In genomic region chr17:49861150-49861884, GRCh38 we compare ENCODE assay signal across 9 cellular contexts. TPM values are rescaled to one million over a fixed set of nuclear protein-coding genes. Genes with fewer than 3 reads are reported as not detected.
DNase-seq lines count a peak whose midpoint lies in the region; ATAC-seq, FAIRE-seq and TF ChIP-seq lines count a peak whose summit lies in the region.
"Had no signal": no experiment of that assay in that cellular context is flagged by ENCODE, and none has a peak within 500 bp of the region (broad histone marks: within the 10 kb centered on the region; RNA-seq: fewer than 3 reads in every experiment).

No MANE protein-coding gene starts in this region.

- H3K79me2 ChIP-seq in hepatocyte = no peaks in the 10 kb centered on the region

- no peaks in the 10 kb centered on the region for H4K20me1 ChIP-seq in hepatocyte (ENCODE audit: insufficient read depth, poor library complexity, severe bottlenecking)

- no peak overlapping the region for H2AFZ ChIP-seq in hepatocyte

- H3K9me3 ChIP-seq in hepatocyte (ENCODE audit: low read depth) = no peaks in the 10 kb centered on the region

- DNase-seq in DMS114 treated with DMSO at 0.1 percent for 48 hours (lab: John Stamatoyannopoulos, UW; ENCODE audit: unreplicated experiment) (peak; percentile 30), HTR-8/SVneo (ENCODE audit: insufficient read length, low spot score) (peak; percentile 89), SW 1271 (lab: John Stamatoyannopoulos, UW) (peak; percentile 12 to 38), hepatocyte (ENCODE audit: low spot score) (peak; percentile 84)
- DNase-seq in activated naive CD8-positive, alpha-beta T cell treated with anti-CD3 and anti-CD28 coated beads, Interleukin-2, amount 50 U/mL, for 16 hours (ENCODE audit: low read depth, low spot score) = peak; percentile 29
- DNase-seq in stimulated activated CD4-positive, alpha-beta T cell treated with anti-CD3 and anti-CD28 coated beads, Interleukin-15, amount 100 ng/mL, for 48 hours (ENCODE audit: low read depth in 2 of 2) = peak; percentile 19 to 45

- peak; percentile 93 for FAIRE-seq in HTR-8/SVneo (lab: Jason Lieb, UNC)

- H3K27me3 ChIP-seq in hepatocyte = no peaks in the 10 kb centered on the region

- peak; percentile 93 for TF ChIP-seq CTCF in hepatocyte (IDR thresholded peaks at IDR 0.05; ENCODE audit: poor library complexity)

- H3K9me2 ChIP-seq in hepatocyte (replicated peaks; ENCODE audit: insufficient read depth) = no peaks in the 10 kb centered on the region

- ATAC-seq in GM21515 (IDR thresholded peaks at IDR 0.05; ENCODE audit: unreplicated experiment) (no peak), HG03159 (IDR thresholded peaks at IDR 0.05; ENCODE audit: unreplicated experiment) (no peak)

- 42% methylated on average over 16 of the region's 16 CpGs for WGBS in hepatocyte (ENCODE audit: low lambda C conversion rate, missing lambda C conversion rate)

- no peaks in the 10 kb centered on the region for H3K4me1 ChIP-seq in hepatocyte (ENCODE audit: insufficient read depth)

- no peaks in the 10 kb centered on the region for H3K36me3 ChIP-seq in hepatocyte (replicated peaks; ENCODE audit: insufficient read depth, low read depth)

- H3K27ac ChIP-seq in hepatocyte = no peak overlapping the region

- no peak overlapping the region for H3K4me2 ChIP-seq in hepatocyte

- no peak overlapping the region for H3K4me3 ChIP-seq in hepatocyte

RNA-seq across cellular contexts. Expression of gene TAC4, which starts 13.4 kb away (rescaled TPM):
- not detected in 2 replicates for total RNA-seq in hepatocyte
- polyA plus RNA-seq in hepatocyte = not detected in 2 replicates
- total RNA-seq: T-helper 2 cell treated with Interferon-gamma antibody and Interleukin-4, amounts not matched to agents 100 ng/mL and 5 ng/mL, for 36 hours had no signal

Comparison
In these comparisons a context has a peak if more than half of its experiments do, and no peak if none do; other contexts are left out.
1. DNase-seq: peak in every context shown above with its lines; median percentile 89 in HTR-8/SVneo; 84 in hepatocyte; 32 in stimulated activated CD4-positive, alpha-beta T cell treated with anti-CD3 and anti-CD28 coated beads, Interleukin-15, amount 100 ng/mL, for 48 hours; 30 in DMS114 treated with DMSO at 0.1 percent for 48 hours; 29 in activated naive CD8-positive, alpha-beta T cell treated with anti-CD3 and anti-CD28 coated beads, Interleukin-2, amount 50 U/mL, for 16 hours; 25 in SW 1271.